Comparison of ENCODE assay signal across 8 cellular contexts in the genomic region with DNA sequence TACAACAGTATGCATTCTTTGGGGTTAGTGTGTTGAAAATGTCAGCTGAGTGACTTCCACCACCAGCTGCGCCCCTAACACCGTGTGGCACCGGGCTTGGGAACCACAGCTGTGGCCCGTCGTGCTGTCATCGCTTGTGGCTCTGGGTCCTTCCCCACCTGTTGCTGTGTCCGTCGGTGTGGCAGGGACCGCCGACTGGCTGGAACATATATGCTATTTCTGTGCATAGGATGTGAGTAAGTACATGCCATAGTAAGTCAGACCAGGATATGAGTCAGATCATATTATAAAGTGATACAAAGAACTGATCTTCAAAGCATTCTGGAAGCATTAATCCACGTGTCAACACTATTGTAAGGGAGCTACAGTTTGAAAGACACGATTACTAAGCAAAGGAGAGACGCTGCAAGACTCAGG. TPM values are rescaled to one million over a fixed set of nuclear protein-coding genes. Genes with fewer than 3 reads are reported as not detected.
DNase-seq lines count a peak whose midpoint lies in the region; ATAC-seq and TF ChIP-seq lines count a peak whose summit lies in the region.
"Had no signal": no experiment of that assay in that cellular context is flagged by ENCODE, and none has a peak within 500 bp of the region (broad histone marks: within the 10 kb centered on the region; RNA-seq: fewer than 3 reads in every experiment).

No MANE protein-coding gene starts in this region.

- H3K56ac ChIP-seq in H9 (ENCODE audit: insufficient read length, low read depth, low read length), result no peak overlapping the region

- H3K4ac ChIP-seq in H9 (ENCODE audit: low read depth, low read length), result no peak overlapping the region

- H2BK120ac ChIP-seq in H9 (ENCODE audit: low read depth, low read length, poor library complexity, severe bottlenecking), result no peak overlapping the region

- no peak for TF ChIP-seq CTCF in H9 (conservative IDR thresholded peaks at IDR 0.05)

- H3K23ac ChIP-seq in H9 (ENCODE audit: insufficient read length, low read depth, low read length), result no peak overlapping the region

- no peak for ATAC-seq in GM19395 (IDR thresholded peaks at IDR 0.05; ENCODE audit: unreplicated experiment)

- no peak overlapping the region for H3K4me2 ChIP-seq in H9 (ENCODE audit: insufficient read depth, insufficient read length, low read length)

- H2BK12ac ChIP-seq in H9 (ENCODE audit: insufficient read length, low read depth, low read length), result no peak overlapping the region

- H4K8ac ChIP-seq in H9 (replicated peaks; ENCODE audit: insufficient read length, low read depth, low read length), result no peak overlapping the region

- no peak overlapping the region for H4K5ac ChIP-seq in H9 (ENCODE audit: insufficient read length, low read depth, low read length)

- no peak overlapping the region for H3K4me3 Mint-ChIP-seq in H9

- H3K9me3 ChIP-seq in H9 (ENCODE audit: control insufficient read depth, low read depth, low read length), result no peaks in the 10 kb centered on the region

- H2AFZ ChIP-seq in H9 (ENCODE audit: low read length), result no peak overlapping the region

- no peaks in the 10 kb centered on the region for H4K20me1 ChIP-seq in H9 (ENCODE audit: control insufficient read depth, insufficient read depth, insufficient read length)

- no peak overlapping the region for H2BK5ac ChIP-seq in H9 (ENCODE audit: insufficient read length, low read length)

- no peaks in the 10 kb centered on the region for H3K23me2 ChIP-seq in H9 (ENCODE audit: insufficient read length, low read depth, low read length, poor library complexity, severe bottlenecking)

- H3K4me1 ChIP-seq in H9 (ENCODE audit: insufficient read depth, low read length), result no peaks in the 10 kb centered on the region

- H3K14ac ChIP-seq in H9 (ENCODE audit: insufficient read depth, low read length), result no peak overlapping the region

- no peaks in the 10 kb centered on the region for H3K9me3 Mint-ChIP-seq in H9

- no peak overlapping the region for H2BK15ac ChIP-seq in H9 (ENCODE audit: low read depth, low read length)

- H3K9ac ChIP-seq in H9 (ENCODE audit: extremely low read depth, insufficient read length, low read length), result no peak overlapping the region

- H3K27me3 Mint-ChIP-seq in H9 (ENCODE audit: low read depth), result no peaks in the 10 kb centered on the region

- H3T11ph ChIP-seq in H9 (ENCODE audit: low read length), result no peak overlapping the region

- H2BK20ac ChIP-seq in H9 (ENCODE audit: low read depth, low read length, poor library complexity, severe bottlenecking), result no peak overlapping the region

- WGBS in H9 (ENCODE audit: extremely low coverage, insufficient read length, low lambda C conversion rate), result no CpG with 5 or more reads among the region's 13 CpGs

- no peak overlapping the region for H3K27ac ChIP-seq in H9 (ENCODE audit: insufficient read length, low read depth, low read length)

- H3K79me1 ChIP-seq in H9 (ENCODE audit: insufficient read depth, low read depth, low read length, poor library complexity, severe bottlenecking), result no peaks in the 10 kb centered on the region

- H3K4me1 Mint-ChIP-seq in H9, result peaks cover 3 to 23% of the 10 kb centered on the region in 2 experiments; a peak in 3 of 4 replicates

- no peaks in the 10 kb centered on the region for H3K27me3 ChIP-seq in H9 (ENCODE audit: insufficient read depth, low read length)

- peaks cover 7 to 33% (median 28%) of the 10 kb centered on the region in 3 experiments; a peak in 6 of 7 replicates for H3K36me3 Mint-ChIP-seq in H9 (ENCODE audit: insufficient read depth in 1 of 3, low read depth in 3 of 3)

- no peaks in the 10 kb centered on the region for H3K79me2 ChIP-seq in H9 (ENCODE audit: insufficient read depth, low read length)

- H2AK5ac ChIP-seq in H9 (ENCODE audit: insufficient read length, low read length), result no peak overlapping the region

- DNase-seq in M059J (ENCODE audit: low read depth) (peak; percentile 56), fibroblast of the conjunctiva (ENCODE audit: low read depth) (peak; percentile 14), LoVo (ENCODE audit: low spot score) (no peak), H9 (no peak)
- DNase-seq in activated T-cell treated with anti-CD3 and anti-CD28 coated beads, Interleukin-2, amount 50 U/mL, for 1 hour, result peak; percentile 55
- DNase-seq in stimulated activated CD8-positive, alpha-beta memory T cell treated with anti-CD3 and anti-CD28 coated beads, Interleukin-4, amount 100 ng/mL, for 24 hours (ENCODE audit: low read depth), result peak; percentile 40
- DNase-seq: NCI-H2081 had no signal

- H3K18ac ChIP-seq in H9 (ENCODE audit: insufficient read length, low read depth, low read length), result no peak overlapping the region

- no peak overlapping the region for H4K91ac ChIP-seq in H9 (ENCODE audit: insufficient read length, low read depth, low read length)

- H3K27ac Mint-ChIP-seq in H9, result no peak overlapping the region

RNA-seq across cellular contexts. Expression of gene EHD4, which starts 31.9 kb away (rescaled TPM):
- total RNA-seq in M059J (2014; rRNA removed; shearing (Covaris generic)), result 21.8 and 28.6 TPM in 2 replicates
- total RNA-seq in H9 (2021), result 22.9 and 24.2 TPM in 2 replicates

RNA-seq across cellular contexts. Expression of gene SPTBN5, which starts 46.6 kb away (rescaled TPM):
- under 0.01 TPM in 1 of 2 replicates, not detected in the other for total RNA-seq in M059J (2014; rRNA removed; shearing (Covaris generic))
- total RNA-seq in H9 (2021), result 0.90 and 0.97 TPM in 2 replicates

Comparison
In these comparisons a context has a peak if more than half of its experiments do, and no peak if none do; other contexts are left out.
1. DNase-seq: peak in M059J (single experiment), activated T-cell treated with anti-CD3 and anti-CD28 coated beads, Interleukin-2, amount 50 U/mL, for 1 hour (single experiment), fibroblast of the conjunctiva (single experiment) and stimulated activated CD8-positive, alpha-beta memory T cell treated with anti-CD3 and anti-CD28 coated beads, Interleukin-4, amount 100 ng/mL, for 24 hours (single experiment); none in LoVo (single experiment) and H9 (single experiment).